Comparison of ENCODE assay signal across 24 cellular contexts in the genomic region with DNA sequence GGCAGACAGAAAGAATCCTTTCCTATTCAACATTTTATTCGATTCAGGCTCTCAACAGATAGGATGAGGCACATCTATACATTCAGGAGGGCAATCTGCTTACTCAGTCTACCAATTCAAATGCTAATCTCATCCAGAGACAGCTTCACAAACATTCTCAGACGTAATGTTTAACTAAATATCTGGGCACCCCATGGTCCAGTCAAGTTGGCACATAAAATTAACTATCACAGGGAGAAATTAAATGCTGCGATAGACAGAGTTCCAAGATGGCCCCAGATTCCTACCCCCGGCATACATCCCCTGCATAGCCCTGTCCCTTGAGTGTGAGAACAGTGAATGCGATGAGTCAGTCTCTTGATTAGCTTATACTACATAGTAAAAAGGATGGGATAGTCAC.
"Had no signal": no experiment of that assay in that cellular context is flagged by ENCODE, and none has a peak within 500 bp of the region (broad histone marks: within the 10 kb centered on the region; RNA-seq: fewer than 3 reads in every experiment).

No MANE protein-coding gene starts in this region.

- H3K79me2 ChIP-seq: parathyroid adenoma had no signal

- H3K27ac ChIP-seq: neural progenitor cell, ovary, parathyroid adenoma, psoas muscle, right lobe of liver, stomach, thoracic aorta, tibial nerve, upper lobe of left lung, vagina had no signal

- H3K4me3 ChIP-seq: neural progenitor cell, ovary, psoas muscle, right lobe of liver, sigmoid colon, stomach, thoracic aorta, thyroid gland, tibial nerve, upper lobe of left lung, vagina had no signal

- H3K9me3 ChIP-seq: ovary, psoas muscle, right lobe of liver, sigmoid colon, stomach, thoracic aorta, thyroid gland, vagina had no signal

- H3K4me2 ChIP-seq: neural progenitor cell had no signal

- H3K36me3 ChIP-seq: neural progenitor cell, ovary, right lobe of liver, sigmoid colon, stomach, thoracic aorta, thyroid gland, tibial nerve, upper lobe of left lung, vagina had no signal

- H3K9ac ChIP-seq: neural progenitor cell, parathyroid adenoma had no signal

- ATAC-seq: psoas muscle; right cardiac atrium; right lobe of liver; stimulated activated effector memory CD8-positive, alpha-beta T cell treated with anti-CD3 and anti-CD28 coated beads, Interleukin-12 subunit alpha, Interleukin-12 subunit beta, amount 100 ng/mL, for 72 hours; stimulated activated naive B cell treated with anti-CD40 and anti-IgM and Interleukin-4, amounts not matched to agents 10 μg/mL and 1 μg/mL and 100 μg/mL, for 72 hours had no signal

- H3K27me3 ChIP-seq: neural progenitor cell, ovary, right lobe of liver, sigmoid colon, stomach, thyroid gland, tibial nerve, upper lobe of left lung, vagina had no signal

- H2AFZ ChIP-seq: neural progenitor cell, parathyroid adenoma had no signal

- DNase-seq: occipital lobe; ovary; posterior cingulate gyrus; psoas muscle; right cardiac atrium; right lobe of liver; sigmoid colon; small intestine; stimulated activated CD4-positive, alpha-beta T cell treated with anti-CD3 and anti-CD28 coated beads, Interleukin-15, amount 100 ng/mL, for 24 hours; stimulated activated CD4-positive, alpha-beta T cell treated with anti-CD3 and anti-CD28 coated beads, Interleukin-2, amount 100 ng/mL, for 24 hours; stimulated activated CD4-positive, alpha-beta T cell treated with anti-CD3 and anti-CD28 coated beads, Interleukin-2, amount 100 ng/mL, for 48 hours; stimulated activated CD4-positive, alpha-beta T cell treated with anti-CD3 and anti-CD28 coated beads, Interleukin-4, amount 100 ng/mL, for 24 hours; stimulated activated naive B cell treated with anti-CD40 and anti-IgM and Interleukin-4, amounts not matched to agents 10 μg/mL and 1 μg/mL and 100 μg/mL, for 72 hours; stimulated activated naive CD4-positive, alpha-beta T cell treated with Interleukin-2 at 50 U/mL for 16 hours; stomach; thyroid gland; trophoblast cell; upper lobe of left lung had no signal

- H3K4me1 ChIP-seq: neural progenitor cell, psoas muscle, right lobe of liver, tibial nerve, upper lobe of left lung, vagina had no signal

- FAIRE-seq: small intestine had no signal
